Comparison of ENCODE assay signal across 34 cellular contexts in genomic region chr13:45715351-45715750, GRCh38. TPM values are rescaled to one million over a fixed set of nuclear protein-coding genes. Genes with fewer than 3 reads are reported as not detected.
"Had no signal": no experiment of that assay in that cellular context is flagged by ENCODE, and none has a peak within 500 bp of the region (broad histone marks: within the 10 kb centered on the region; RNA-seq: fewer than 3 reads in every experiment).

No MANE protein-coding gene starts in this region.

- H3K4me1 ChIP-seq: foreskin keratinocyte, gastroesophageal sphincter, heart left ventricle, lower lobe of right lung, prostate gland, sigmoid colon, stomach, thyroid gland had no signal

- H3K36me3 ChIP-seq: gastroesophageal sphincter, heart left ventricle, lower lobe of right lung, prostate gland, sigmoid colon, stomach, thyroid gland had no signal

- DNase-seq: dorsolateral prefrontal cortex; effector CD8-positive, alpha-beta T cell; endodermal cell; foreskin keratinocyte; heart left ventricle; left colon; left ventricle myocardium superior; lower lobe of right lung; naive thymus-derived CD8-positive, alpha-beta T cell; nephron progenitor cell; nucleus accumbens; right cardiac atrium; sigmoid colon; stimulated activated CD4-positive, alpha-beta T cell treated with anti-CD3 and anti-CD28 coated beads, Interleukin-2, amount 100 ng/mL, for 24 hours; stimulated activated CD4-positive, alpha-beta T cell treated with anti-CD3 and anti-CD28 coated beads, Interleukin-4, amount 100 ng/mL, for 24 hours; stimulated activated naive CD4-positive, alpha-beta T cell treated with Interleukin-2 at 50 U/mL for 16 hours; stomach; thyroid gland; trophoblast cell had no signal

- H3K4me3 ChIP-seq: dorsolateral prefrontal cortex, gastroesophageal sphincter, heart left ventricle, hepatocyte, lower lobe of right lung, prostate gland, sigmoid colon, stomach, thyroid gland had no signal

- H3K9me3 Mint-ChIP-seq: naive thymus-derived CD8-positive, alpha-beta T cell; stimulated activated effector memory CD8-positive, alpha-beta T cell treated with anti-CD3 and anti-CD28 coated beads, Interleukin-12 subunit alpha, Interleukin-12 subunit beta, amount 100 ng/mL, for 72 hours had no signal

- H3K27me3 ChIP-seq: dorsolateral prefrontal cortex, gastroesophageal sphincter, sigmoid colon, stomach, thyroid gland had no signal

- ATAC-seq: esophagus mucosa; foreskin keratinocyte; gastroesophageal sphincter; heart left ventricle; left colon; left ventricle myocardium superior; lower lobe of right lung; naive thymus-derived CD8-positive, alpha-beta T cell; right cardiac atrium; stimulated activated effector memory CD8-positive, alpha-beta T cell treated with anti-CD3 and anti-CD28 coated beads, Interleukin-12 subunit alpha, Interleukin-12 subunit beta, amount 100 ng/mL, for 72 hours had no signal

- H2AFZ ChIP-seq: hepatocyte had no signal

- H3K36me3 Mint-ChIP-seq: naive thymus-derived CD8-positive, alpha-beta T cell; stimulated activated effector memory CD8-positive, alpha-beta T cell treated with anti-CD3 and anti-CD28 coated beads, Interleukin-12 subunit alpha, Interleukin-12 subunit beta, amount 100 ng/mL, for 72 hours had no signal

- H3K4me1 Mint-ChIP-seq: naive thymus-derived CD8-positive, alpha-beta T cell; stimulated activated effector memory CD8-positive, alpha-beta T cell treated with anti-CD3 and anti-CD28 coated beads, Interleukin-12 subunit alpha, Interleukin-12 subunit beta, amount 100 ng/mL, for 72 hours had no signal

- H3K27ac ChIP-seq: dorsolateral prefrontal cortex, epithelial cell of prostate, foreskin keratinocyte, gastroesophageal sphincter, heart left ventricle, hepatocyte, lower lobe of right lung, prostate gland, sigmoid colon, stomach, thyroid gland had no signal

- H3K9me3 ChIP-seq: gastroesophageal sphincter, heart left ventricle, lower lobe of right lung, prostate gland, sigmoid colon, thyroid gland had no signal

- H3K27ac Mint-ChIP-seq: endodermal cell; naive thymus-derived CD8-positive, alpha-beta T cell; nephron progenitor cell; stimulated activated effector memory CD8-positive, alpha-beta T cell treated with anti-CD3 and anti-CD28 coated beads, Interleukin-12 subunit alpha, Interleukin-12 subunit beta, amount 100 ng/mL, for 72 hours had no signal

- H3K4me3 Mint-ChIP-seq: endodermal cell; naive thymus-derived CD8-positive, alpha-beta T cell; nephron progenitor cell; stimulated activated effector memory CD8-positive, alpha-beta T cell treated with anti-CD3 and anti-CD28 coated beads, Interleukin-12 subunit alpha, Interleukin-12 subunit beta, amount 100 ng/mL, for 72 hours had no signal

- H3K4me2 ChIP-seq: hepatocyte had no signal

RNA-seq across cellular contexts. Expression of gene CBY2, which starts 13.2 kb away (rescaled TPM):
- total RNA-seq: dorsolateral prefrontal cortex; endodermal cell; fibroblast of lung; foreskin keratinocyte; gastroesophageal sphincter; heart left ventricle; hepatocyte; kidney epithelial cell; left ventricle myocardium superior; lower lobe of right lung; mesenteric fat pad; myocyte; naive thymus-derived CD8-positive, alpha-beta T cell; osteocyte; right cardiac atrium; sigmoid colon; skeletal muscle tissue; stomach; subcutaneous adipose tissue; temporal lobe; ureter had no signal
- polyA plus RNA-seq: fibroblast of lung; foreskin keratinocyte; heart left ventricle; hepatocyte; naive thymus-derived CD8-positive, alpha-beta T cell; right cardiac atrium; sigmoid colon; stomach had no signal
